Comparison of ENCODE assay signal across 10 cellular contexts in genomic region chr3:197487911-197488391, GRCh38.
DNase-seq lines count a peak whose midpoint lies in the region; ATAC-seq and TF ChIP-seq lines count a peak whose summit lies in the region.
"Had no signal": no experiment of that assay in that cellular context is flagged by ENCODE, and none has a peak within 500 bp of the region (broad histone marks: within the 10 kb centered on the region; RNA-seq: fewer than 3 reads in every experiment).

No MANE protein-coding gene starts in this region.

- peak overlapping the region; percentile 32 for H3K4me2 ChIP-seq in IMR-90 (ENCODE audit: low read depth, low read length)
- H3K4me2 ChIP-seq in mammary epithelial cell (ENCODE audit: insufficient read depth, low read depth, low read length) = peak overlapping the region; percentile 34

- H2BK15ac ChIP-seq in IMR-90 (ENCODE audit: low read depth, low read length) = peak overlapping the region; percentile 45; the same call in 2 of the 3 replicates

- intact Hi-C loops in IMR-90 (cut with micrococcal nuclease) (no loop called here), mammary epithelial cell (cut with micrococcal nuclease) (loop anchor here (1.0 kb wide), 2 partner anchors 9 to 13 kb away; no protein-coding TSS in a partner anchor)

- H3K27ac ChIP-seq in IMR-90 (ENCODE audit: insufficient read depth, low read length) (no peak overlapping the region), mammary epithelial cell (ENCODE audit: insufficient read depth, low read depth, low read length) (peak overlapping the region; percentile 72)

- H4K20me1 ChIP-seq in IMR-90 (ENCODE audit: insufficient read depth, low read length) (peaks cover 5% of the 10 kb centered on the region; the same call in 1 of the 2 replicates), mammary epithelial cell (ENCODE audit: insufficient read depth, low read length) (no peaks in the 10 kb centered on the region)

- TF ChIP-seq POLR2A in IMR-90 (IDR thresholded peaks at IDR 0.05; ENCODE audit: low read depth, low read length) = peak; percentile 38; the same call in 1 of the 2 replicates

- peak overlapping the region; percentile 70 for H2BK120ac ChIP-seq in IMR-90 (ENCODE audit: low read depth, low read length)

- H2AFZ ChIP-seq in IMR-90 (replicated peaks; ENCODE audit: low read length, poor library complexity) (peak overlapping the region; percentile 25), mammary epithelial cell (ENCODE audit: low read depth, low read length) (peak overlapping the region; percentile 42)

- peak overlapping the region; percentile 32 for H2BK20ac ChIP-seq in IMR-90 (ENCODE audit: low read depth, low read length)

- no peaks in the 10 kb centered on the region for H3K9me3 Mint-ChIP-seq in activated CD4-positive, alpha-beta T cell treated with anti-CD3 and anti-CD28 coated beads, Interleukin-2, amount 10 ng/mL, durations not matched to agents 7 days and 5 days
- H3K9me3 Mint-ChIP-seq: activated CD4-positive, alpha-beta T cell treated with anti-CD3 and anti-CD28 coated beads, Interleukin-2, amount 10 ng/mL, durations not matched to agents 24 days and 14 days had no signal

- H3K36me3 Mint-ChIP-seq in activated CD4-positive, alpha-beta T cell treated with anti-CD3 and anti-CD28 coated beads, Interleukin-2, amount 10 ng/mL, durations not matched to agents 7 days and 5 days (ENCODE audit: low read depth) = no peaks in the 10 kb centered on the region

- peak overlapping the region in 1 of 2 experiments; percentile 37; a peak in 1 of 4 replicates for H4K8ac ChIP-seq in IMR-90 (ENCODE audit: low read depth in 2 of 2, low read length in 2 of 2)

- no peak overlapping the region for H4K5ac ChIP-seq in IMR-90 (ENCODE audit: low read depth, low read length)

- no peak overlapping the region for H3K14ac ChIP-seq in IMR-90 (replicated peaks; ENCODE audit: low read depth, low read length)

- H2BK5ac ChIP-seq in IMR-90 (ENCODE audit: low read depth, low read length, poor library complexity, severe bottlenecking) = no peak overlapping the region

- BruUV-seq in IMR-90 (replicated peaks; lab: Mats Ljungman, UMichigan) = no TSS peak
- BruUV-seq in mammary epithelial cell (replicated peaks; lab: Mats Ljungman, UMichigan) = no TSS peak

- H3K27me3 Mint-ChIP-seq in activated CD4-positive, alpha-beta T cell treated with anti-CD3 and anti-CD28 coated beads, Interleukin-2, amount 10 ng/mL, durations not matched to agents 7 days and 5 days = no peaks in the 10 kb centered on the region

- peak; percentile 22; the same call in 1 of the 2 replicates for TF ChIP-seq RAD21 in IMR-90 (IDR thresholded peaks at IDR 0.05; ENCODE audit: low read length)

- no peak overlapping the region for H3K27ac Mint-ChIP-seq in activated CD4-positive, alpha-beta T cell treated with anti-CD3 and anti-CD28 coated beads, Interleukin-2, amount 10 ng/mL, durations not matched to agents 7 days and 5 days
- H3K27ac Mint-ChIP-seq: activated CD4-positive, alpha-beta T cell treated with anti-CD3 and anti-CD28 coated beads, Interleukin-2, amount 10 ng/mL, durations not matched to agents 24 days and 14 days had no signal

- H3K4me1 ChIP-seq in IMR-90 (ENCODE audit: control insufficient read depth, insufficient read depth, low read length) (peaks cover 13% of the 10 kb centered on the region), mammary epithelial cell (ENCODE audit: insufficient read depth, low read length) (peaks cover 47% of the 10 kb centered on the region)

- peak overlapping the region; percentile 68; the same call in 1 of the 2 replicates for H4K91ac ChIP-seq in IMR-90 (ENCODE audit: insufficient read depth, low read depth, low read length)

- TF ChIP-seq CTCF in AG04449 (IDR thresholded peaks at IDR 0.05; ENCODE audit: insufficient read depth, low read length, missing control alignments) = no peak
- no peak for TF ChIP-seq CTCF in IMR-90 (conservative IDR thresholded peaks at IDR 0.05; ENCODE audit: low read depth, low read length)
- TF ChIP-seq CTCF in mammary epithelial cell (conservative IDR thresholded peaks at IDR 0.05 in 1 of 2, IDR thresholded peaks at IDR 0.05 in 1 of 2; ENCODE audit: extremely low read depth in 1 of 2, insufficient read depth in 1 of 2, low read depth in 1 of 2, low read length in 2 of 2) = no peak

- CTCF ChIA-PET in AG04449 (lab: Yijun Ruan, JAX) = interaction anchor here (0.7 to 2.8 kb wide), 10 partner anchors 9 to 305 kb away, joined by 3 to 12 read pairs (median 4); no protein-coding TSS in a partner anchor
- CTCF ChIA-PET in IMR-90 (lab: Yijun Ruan, JAX) = no interaction called here
- CTCF ChIA-PET in mammary epithelial cell (lab: Charles Lee; ENCODE audit: low non-redundant PET) = no interaction called here
- CTCF ChIA-PET in activated CD4-positive, alpha-beta T cell treated with anti-CD3 and anti-CD28 coated beads, Interleukin-2, amount 10 ng/mL, durations not matched to agents 7 days and 5 days (lab: Charles Lee) = interaction anchor here (0.6 kb wide), 1 partner anchor 1047 kb away, joined by 3 read pairs; no protein-coding TSS in a partner anchor

- H3K79me2 ChIP-seq in mammary epithelial cell (ENCODE audit: insufficient read depth, low read length) = no peaks in the 10 kb centered on the region

- H3K36me3 ChIP-seq in IMR-90 (ENCODE audit: control insufficient read depth, insufficient read depth, low read length) (no peaks in the 10 kb centered on the region), mammary epithelial cell (ENCODE audit: insufficient read depth, low read length) (no peaks in the 10 kb centered on the region)

- H2AK5ac ChIP-seq in IMR-90 (ENCODE audit: low read depth, low read length) = 0 out of 2 replicates have a peak overlapping the region, but pooled peaks have one; percentile 87

- in situ Hi-C loops in IMR-90 (cut with MboI; ENCODE audit: low sequenced_read_pairs) (no loop called here), mammary epithelial cell (cut with MboI; ENCODE audit: low sequenced_read_pairs in 2 of 2) (no loop called here)

- no peaks in the 10 kb centered on the region for H3K9me3 ChIP-seq in IMR-90 (ENCODE audit: control insufficient read depth, insufficient read depth, low read length)
- no peaks in the 10 kb centered on the region for H3K9me3 ChIP-seq in mammary epithelial cell (replicated peaks; ENCODE audit: insufficient read depth, low read length)

- H3K4ac ChIP-seq in IMR-90 (ENCODE audit: low read depth, low read length) = peak overlapping the region; percentile 85

- H3K56ac ChIP-seq in IMR-90 (ENCODE audit: extremely low read depth, insufficient read depth, low read length) = no peak overlapping the region

- no peak overlapping the region for H3K9ac ChIP-seq in IMR-90 (ENCODE audit: low read depth, low read length)
- H3K9ac ChIP-seq in mammary epithelial cell (ENCODE audit: insufficient read depth, low read length) = peak overlapping the region; percentile 26

- H3K4me3 Mint-ChIP-seq in activated CD4-positive, alpha-beta T cell treated with anti-CD3 and anti-CD28 coated beads, Interleukin-2, amount 10 ng/mL, durations not matched to agents 7 days and 5 days = no peak overlapping the region
- H3K4me3 Mint-ChIP-seq: activated CD4-positive, alpha-beta T cell treated with anti-CD3 and anti-CD28 coated beads, Interleukin-2, amount 10 ng/mL, durations not matched to agents 24 days and 14 days had no signal

- POLR2A ChIA-PET in AG04449 (lab: Yijun Ruan, JAX) (interaction anchor here (1.1 to 3.9 kb wide), 4 partner anchors 18 to 93 kb away, joined by 4 to 18 read pairs (median 5); no protein-coding TSS in a partner anchor), IMR-90 (lab: Charles Lee; ENCODE audit: unreplicated experiment) (no interaction called here)
- POLR2A ChIA-PET in activated CD4-positive, alpha-beta T cell treated with anti-CD3 and anti-CD28 coated beads, Interleukin-2, amount 10 ng/mL, durations not matched to agents 7 days and 5 days (lab: Charles Lee) = no interaction called here

- no peaks in the 10 kb centered on the region for H3K79me1 ChIP-seq in IMR-90 (ENCODE audit: low read depth in 1 of 2, low read length in 2 of 2)

- 0% methylated on average over 1 of the region's 8 CpGs; no CpG with 5 or more reads in 1 of the 2 experiments for WGBS in IMR-90 (ENCODE audit: extremely low coverage in 2 of 2, insufficient read length in 1 of 2), 2 experiments
- 11% methylated on average over 8 of the region's 8 CpGs for WGBS in mammary epithelial cell (ENCODE audit: low coverage, missing lambda C conversion rate)

- peak; percentile 85 for ATAC-seq in IMR-90 (ENCODE audit: low read depth)
- ATAC-seq in GM21786 (IDR thresholded peaks at IDR 0.05; ENCODE audit: unreplicated experiment) = no peak

- no peak overlapping the region for H2AK9ac ChIP-seq in IMR-90 (replicated peaks; ENCODE audit: low read depth, low read length, poor library complexity)

- H3K4me1 Mint-ChIP-seq in activated CD4-positive, alpha-beta T cell treated with anti-CD3 and anti-CD28 coated beads, Interleukin-2, amount 10 ng/mL, durations not matched to agents 7 days and 5 days = no peaks in the 10 kb centered on the region
- H3K4me1 Mint-ChIP-seq: activated CD4-positive, alpha-beta T cell treated with anti-CD3 and anti-CD28 coated beads, Interleukin-2, amount 10 ng/mL, durations not matched to agents 24 days and 14 days had no signal

- peaks cover 14% of the 10 kb centered on the region for H3K27me3 ChIP-seq in IMR-90 (ENCODE audit: control insufficient read depth, insufficient read depth, low read length)
- no peaks in the 10 kb centered on the region for H3K27me3 ChIP-seq in mammary epithelial cell (ENCODE audit: insufficient read depth, low read length)

- dilution Hi-C loops in IMR-90 (cut with HindIII; ENCODE audit: low sequenced_read_pairs, unreplicated experiment) (no loop called here), mammary epithelial cell (cut with HindIII; ENCODE audit: low sequenced_read_pairs) (no loop called here)

- no peak overlapping the region for H3K18ac ChIP-seq in IMR-90 (ENCODE audit: low read depth, low read length)

- H3K23ac ChIP-seq in IMR-90 (ENCODE audit: low read depth, low read length) = no peak overlapping the region

- peaks cover 17% of the 10 kb centered on the region for H3K9me1 ChIP-seq in IMR-90 (ENCODE audit: insufficient read depth, low read length)

- DNase-seq in AG04449 (ENCODE audit: low read depth, low spot score) (peak; percentile 93), IMR-90 (peak; percentile 94), mammary epithelial cell (peak; percentile 94), left kidney (ENCODE audit: low read depth, low spot score) (peak; percentile 51), retina (no peak)
- no peak for DNase-seq in activated CD4-positive, alpha-beta T cell treated with anti-CD3 and anti-CD28 coated beads, Interleukin-2, amount 10 ng/mL, durations not matched to agents 7 days and 5 days
- DNase-seq in activated CD4-positive, alpha-beta T cell treated with anti-CD3 and anti-CD28 coated beads, Interleukin-2, amount 50 U/mL, for 48 hours = no peak
- DNase-seq: activated CD4-positive, alpha-beta T cell treated with anti-CD3 and anti-CD28 coated beads, Interleukin-2, amount 10 ng/mL, durations not matched to agents 24 days and 14 days had no signal

- H3K4me3 ChIP-seq in AG04449 (ENCODE audit: low read depth, low read length) = no peak overlapping the region
- no peak overlapping the region for H3K4me3 ChIP-seq in IMR-90 (ENCODE audit: insufficient read depth, low read depth, low read length)
- H3K4me3 ChIP-seq in mammary epithelial cell (replicated peaks in 1 of 3; ENCODE audit: insufficient read depth in 1 of 3, low read depth in 2 of 3, low read length in 3 of 3) = no peak overlapping the region
- H3K4me3 ChIP-seq: skin epidermis had no signal

Comparison
In these comparisons a context has a peak if more than half of its experiments do, and no peak if none do; other contexts are left out.
1. DNase-seq: peak in AG04449 (single experiment), IMR-90 (single experiment), mammary epithelial cell (single experiment) and left kidney (single experiment); none in activated CD4-positive, alpha-beta T cell treated with anti-CD3 and anti-CD28 coated beads, Interleukin-2, amount 10 ng/mL, durations not matched to agents 7 days and 5 days (single experiment), retina (single experiment) and activated CD4-positive, alpha-beta T cell treated with anti-CD3 and anti-CD28 coated beads, Interleukin-2, amount 50 U/mL, for 48 hours (0 of 2).
2. CTCF ChIA-PET loops: an anchor here in AG04449 (0.7 to 2.8 kb wide) and activated CD4-positive, alpha-beta T cell treated with anti-CD3 and anti-CD28 coated beads, Interleukin-2, amount 10 ng/mL, durations not matched to agents 7 days and 5 days (0.6 kb wide); none called in IMR-90 and mammary epithelial cell.